Comparison of ENCODE assay signal across 21 cellular contexts in genomic region chr13:37878921-37879320, GRCh38. TPM values are rescaled to one million over a fixed set of nuclear protein-coding genes. Genes with fewer than 3 reads are reported as not detected.
DNase-seq lines count a peak whose midpoint lies in the region; ATAC-seq, FAIRE-seq and TF ChIP-seq lines count a peak whose summit lies in the region.
"Had no signal": no experiment of that assay in that cellular context is flagged by ENCODE, and none has a peak within 500 bp of the region (broad histone marks: within the 10 kb centered on the region; RNA-seq: fewer than 3 reads in every experiment).

No MANE protein-coding gene starts in this region.

- TF ChIP-seq CTCF in HepG2 (CRISPR knock-in tag; IDR thresholded peaks at IDR 0.05) (no peak), right lobe of liver (IDR thresholded peaks at IDR 0.05) (no peak), astrocyte (IDR thresholded peaks at IDR 0.05; ENCODE audit: insufficient read depth, low read depth, low read length) (no peak), upper lobe of left lung (IDR thresholded peaks at IDR 0.05) (no peak)

- no peaks in the 10 kb centered on the region for H3K36me3 Mint-ChIP-seq in astrocyte (ENCODE audit: low read depth, unreplicated experiment)
- H3K36me3 Mint-ChIP-seq: CD4-positive, alpha-beta memory T cell had no signal

- TF ChIP-seq RAD21 in HepG2 (CRISPR knock-in tag; IDR thresholded peaks at IDR 0.05), result no peak

- H3K36me3 ChIP-seq in HepG2 (replicated peaks in 1 of 2; ENCODE audit: control insufficient read depth in 1 of 2, insufficient read depth in 2 of 2, low read length in 2 of 2), result no peaks in the 10 kb centered on the region
- no peaks in the 10 kb centered on the region for H3K36me3 ChIP-seq in right lobe of liver
- no peaks in the 10 kb centered on the region for H3K36me3 ChIP-seq in astrocyte (ENCODE audit: insufficient read depth, low read length)
- no peaks in the 10 kb centered on the region for H3K36me3 ChIP-seq in upper lobe of left lung
- H3K36me3 ChIP-seq: BLaER1 treated with 17β-estradiol and CSF1 and Interleukin-3, amounts not matched to agents 10 nM and 100 nM; SJSA1 had no signal

- no TSS peak for BruUV-seq in HepG2 (replicated peaks; lab: Mats Ljungman, UMichigan)

- in situ Hi-C loops in HepG2 (cut with HindIII; ENCODE audit: extremely low pct_ligation_motif_present, low pct_unique_long_range_greater_than_20kb), result no loop called here

- H3K4me3 ChIP-seq in HepG2 (replicated peaks in 1 of 3; ENCODE audit: insufficient read depth in 1 of 3, low read depth in 2 of 3, low read length in 3 of 3) (no peak overlapping the region), right lobe of liver (no peak overlapping the region), astrocyte (ENCODE audit: insufficient read depth, low read depth, low read length) (no peak overlapping the region), upper lobe of left lung (no peak overlapping the region)
- H3K4me3 ChIP-seq: BLaER1 treated with 17β-estradiol and CSF1 and Interleukin-3, amounts not matched to agents 10 nM and 100 nM; SJSA1 had no signal

- CTCF ChIA-PET in HepG2 (lab: Yijun Ruan, JAX; ENCODE audit: low intra/inter-chr PET ratio, low total read pairs), result no interaction called here

- H3K4me1 Mint-ChIP-seq in astrocyte (ENCODE audit: low read depth, unreplicated experiment), result peaks cover 12% of the 10 kb centered on the region
- H3K4me1 Mint-ChIP-seq: CD4-positive, alpha-beta memory T cell had no signal

- H3K27ac Mint-ChIP-seq in astrocyte (ENCODE audit: unreplicated experiment), result peak overlapping the region; percentile 20
- H3K27ac Mint-ChIP-seq: CD4-positive, alpha-beta memory T cell had no signal

- H2AFZ ChIP-seq in HepG2 (ENCODE audit: low read length) (no peak overlapping the region), astrocyte (ENCODE audit: low read depth, low read length) (no peak overlapping the region)

- TF ChIP-seq POLR2A in HepG2 (IDR thresholded peaks at IDR 0.05; ENCODE audit: insufficient read depth in 1 of 2, low read depth in 2 of 2, low read length in 2 of 2), result no peak
- no peak for TF ChIP-seq POLR2A in right lobe of liver (IDR thresholded peaks at IDR 0.05)
- TF ChIP-seq POLR2A in upper lobe of left lung (IDR thresholded peaks at IDR 0.05), result no peak

- POLR2A ChIA-PET in HepG2 (lab: Yijun Ruan, JAX), result no interaction called here

- H3K4me2 ChIP-seq in HepG2 (ENCODE audit: low read depth, low read length) (no peak overlapping the region), astrocyte (ENCODE audit: low read length) (no peak overlapping the region)
- H3K4me2 ChIP-seq: BLaER1 treated with 17β-estradiol and CSF1 and Interleukin-3, amounts not matched to agents 10 nM and 100 nM had no signal

- no peaks in the 10 kb centered on the region for H3K27me3 ChIP-seq in HepG2 (ENCODE audit: control insufficient read depth in 1 of 2, insufficient read depth in 2 of 2, low read length in 2 of 2)
- H3K27me3 ChIP-seq in right lobe of liver, result no peaks in the 10 kb centered on the region
- no peaks in the 10 kb centered on the region for H3K27me3 ChIP-seq in astrocyte (ENCODE audit: insufficient read depth, low read length)
- no peaks in the 10 kb centered on the region for H3K27me3 ChIP-seq in upper lobe of left lung
- H3K27me3 ChIP-seq: BLaER1 treated with 17β-estradiol and CSF1 and Interleukin-3, amounts not matched to agents 10 nM and 100 nM had no signal

- H3K27ac ChIP-seq in HepG2 (ENCODE audit: extremely low read length, insufficient read depth, low read length) (no peak overlapping the region), right lobe of liver (no peak overlapping the region), astrocyte (ENCODE audit: low read depth, low read length) (no peak overlapping the region), upper lobe of left lung (no peak overlapping the region)
- H3K27ac ChIP-seq: BLaER1 treated with 17β-estradiol and CSF1 and Interleukin-3, amounts not matched to agents 10 nM and 100 nM; SJSA1 had no signal

- no peaks in the 10 kb centered on the region for H3K4me1 ChIP-seq in HepG2 (ENCODE audit: insufficient read depth, low read length)
- H3K4me1 ChIP-seq in right lobe of liver, result no peaks in the 10 kb centered on the region
- H3K4me1 ChIP-seq in astrocyte (ENCODE audit: insufficient read depth, low read length), result no peaks in the 10 kb centered on the region
- H3K4me1 ChIP-seq in upper lobe of left lung, result no peaks in the 10 kb centered on the region
- H3K4me1 ChIP-seq: BLaER1 treated with 17β-estradiol and CSF1 and Interleukin-3, amounts not matched to agents 10 nM and 100 nM; Caco-2; SJSA1 had no signal

- H3K79me2 ChIP-seq in HepG2 (ENCODE audit: insufficient read depth, low read length), result no peaks in the 10 kb centered on the region
- H3K79me2 ChIP-seq in astrocyte (ENCODE audit: insufficient read depth, low read length), result no peaks in the 10 kb centered on the region

- FAIRE-seq in HepG2 (lab: Jason Lieb, UNC) (no peak), astrocyte (lab: Jason Lieb, UNC) (no peak)
- FAIRE-seq: GM18507 had no signal

- no peaks in the 10 kb centered on the region for H3K9me3 Mint-ChIP-seq in astrocyte (ENCODE audit: unreplicated experiment)

- H3K4me3 Mint-ChIP-seq in astrocyte (ENCODE audit: unreplicated experiment), result no peak overlapping the region
- H3K4me3 Mint-ChIP-seq: CD4-positive, alpha-beta memory T cell had no signal

- no peak for TF ChIP-seq EP300 in HepG2 (IDR thresholded peaks at IDR 0.05; ENCODE audit: low read depth in 2 of 2, low read length in 2 of 2)
- no peak for TF ChIP-seq EP300 in HepG2 (CRISPR knock-in tag; IDR thresholded peaks at IDR 0.05; ENCODE audit: borderline replicate concordance)
- TF ChIP-seq EP300 in upper lobe of left lung (IDR thresholded peaks at IDR 0.05), result no peak

- ATAC-seq in HepG2 (no peak), right lobe of liver (no peak), left lobe of liver (no peak), upper lobe of left lung (ENCODE audit: low FRiP score in 2 of 2) (no peak), HG02610 (IDR thresholded peaks at IDR 0.05; ENCODE audit: unreplicated experiment) (no peak)

- 2% methylated on average over 3 of the region's 3 CpGs for WGBS in HepG2 (ENCODE audit: low lambda C conversion rate)
- 62% methylated on average over 3 of the region's 3 CpGs for WGBS in right lobe of liver (ENCODE audit: insufficient coverage, low coverage, low lambda C conversion rate, missing lambda C conversion rate)
- WGBS in upper lobe of left lung, 2 donors, result 87% methylated on average over 3 of the region's 3 CpGs

- H3K9me3 ChIP-seq in HepG2 (ENCODE audit: low read length) (no peaks in the 10 kb centered on the region), right lobe of liver (no peaks in the 10 kb centered on the region), astrocyte (ENCODE audit: insufficient read depth, low read depth, low read length) (no peaks in the 10 kb centered on the region), upper lobe of left lung (no peaks in the 10 kb centered on the region)
- H3K9me3 ChIP-seq: BLaER1 treated with 17β-estradiol and CSF1 and Interleukin-3, amounts not matched to agents 10 nM and 100 nM; Caco-2; SJSA1 had no signal

- no peaks in the 10 kb centered on the region for H3K27me3 Mint-ChIP-seq in astrocyte (ENCODE audit: low read depth, unreplicated experiment)

- DNase-seq in HepG2 (ENCODE audit: low spot score) (no peak), right lobe of liver (no peak), astrocyte (ENCODE audit: low read depth) (no peak), iris pigment epithelial cell (ENCODE audit: low read depth) (peak; percentile 16), left lobe of liver (ENCODE audit: low spot score) (no peak), upper lobe of left lung (no peak)
- DNase-seq: 8988T; Caco-2; CD4-positive, alpha-beta memory T cell; DMS 273 treated with DMSO at 0.1 percent for 48 hours; DND-41; KBM-7; NCI-H1105; NCI-H146; NCI-H2029; NCI-H2227 treated with DMSO at 0.1 percent for 48 hours; NCI-H510A had no signal

- intact Hi-C loops in HepG2 (cut with micrococcal nuclease; ENCODE audit: unreplicated experiment), result no loop called here
- intact Hi-C loops in right lobe of liver (cut with DNase I), result no loop called here

- H4K20me1 ChIP-seq in HepG2 (ENCODE audit: insufficient read depth, low read length), result no peaks in the 10 kb centered on the region
- no peaks in the 10 kb centered on the region for H4K20me1 ChIP-seq in astrocyte (ENCODE audit: insufficient read depth, low read length)
- H4K20me1 ChIP-seq: BLaER1 treated with 17β-estradiol and CSF1 and Interleukin-3, amounts not matched to agents 10 nM and 100 nM had no signal

- H3K9ac ChIP-seq in HepG2 (ENCODE audit: insufficient read depth, low read depth, low read length) (no peak overlapping the region), astrocyte (ENCODE audit: low read length) (no peak overlapping the region)
- H3K9ac ChIP-seq: BLaER1 treated with 17β-estradiol and CSF1 and Interleukin-3, amounts not matched to agents 10 nM and 100 nM had no signal

TF ChIP-seq in HepG2, 621 proteins besides CTCF, POLR2A, EP300 and RAD21 (continues in another document):
- 0 out of 2 replicates have a peak, but pooled peaks have one; percentile 46 for TF ChIP-seq RFX5 (IDR thresholded peaks at IDR 0.05; ENCODE audit: low read depth, low read length)

RNA-seq across cellular contexts. Expression of gene TRPC4, which starts 9.3 kb away (rescaled TPM):
- total RNA-seq in HepG2 (2016; rRNA removed; fragmentation: Illumina TruSeq; extraction: Trizol), result not detected in 2 replicates
- total RNA-seq in HepG2 (2016; cell fraction: cytosol; rRNA removed; fragmentation: Illumina TruSeq; extraction: Trizol; ENCODE audit: low read depth), result not detected in 2 replicates
- total RNA-seq in HepG2 (2016; cell fraction: insoluble cytoplasmic fraction; rRNA removed; fragmentation: Illumina TruSeq; extraction: Trizol), result not detected in 2 replicates
- not detected in 2 replicates for total RNA-seq in HepG2 (2016; cell fraction: membrane; rRNA removed; fragmentation: Illumina TruSeq; extraction: Trizol)
- total RNA-seq in HepG2 (2016; cell fraction: nucleus; rRNA removed; fragmentation: Illumina TruSeq; extraction: Trizol), result not detected in 2 replicates
- polyA plus RNA-seq in HepG2 (2011; rRNA removed), result not detected in 2 replicates
- not detected in 2 replicates for polyA plus RNA-seq in HepG2 (2011; cell fraction: cytosol; rRNA removed)
- polyA plus RNA-seq in HepG2 (2011; cell fraction: nucleus; rRNA removed), result not detected in 2 replicates
- not detected in 2 replicates for polyA plus RNA-seq in HepG2 (2012)
- not detected in 2 replicates for polyA plus RNA-seq in HepG2 (2016; cell fraction: cytosol; fragmentation: Illumina TruSeq; extraction: Trizol; ENCODE audit: low read depth)
- polyA plus RNA-seq in HepG2 (2016; cell fraction: insoluble cytoplasmic fraction; fragmentation: Illumina TruSeq; extraction: Trizol; ENCODE audit: low read depth), result not detected in 2 replicates
- polyA plus RNA-seq in HepG2 (2016; cell fraction: membrane; fragmentation: Illumina TruSeq; extraction: Trizol; ENCODE audit: low read depth), result not detected in 2 replicates
- not detected in 2 replicates for polyA plus RNA-seq in HepG2 (2016; cell fraction: nucleus; fragmentation: Illumina TruSeq; extraction: Trizol; ENCODE audit: insufficient read depth, low read depth)
- not detected in 2 replicates for polyA minus RNA-seq in HepG2 (2011; rRNA and poly(A)+ RNA removed; ENCODE audit: low replicate concordance)
- not detected in 2 replicates for polyA minus RNA-seq in HepG2 (2011; cell fraction: cytosol; rRNA and poly(A)+ RNA removed)
- polyA minus RNA-seq in HepG2 (2011; cell fraction: nucleus; rRNA and poly(A)+ RNA removed), result not detected in 2 replicates
- total RNA-seq in right lobe of liver, result under 1 TPM in 4 of 6 experiments, not detected in 2; 0.07 to 0.74 (median 0.46) TPM
- 11.1 and 14.4 TPM in 2 replicates for total RNA-seq in astrocyte
- total RNA-seq in left lobe of liver, result 0.10 TPM
- 1 to 10 TPM in 5 of 6 donors, under 1 TPM in 1; 0.39 to 6.3 (median 1.8) TPM for total RNA-seq in upper lobe of left lung
- total RNA-seq: Caco-2; CD4-positive, alpha-beta memory T cell had no signal
- polyA plus RNA-seq: CD4-positive, alpha-beta memory T cell had no signal
